11 cellular contexts compared by ENCODE assay signal in genomic region chr2:125867908-125868307, GRCh38.
"Had no signal": no experiment of that assay in that cellular context is flagged by ENCODE, and none has a peak within 500 bp of the region (broad histone marks: within the 10 kb centered on the region; RNA-seq: fewer than 3 reads in every experiment).

No MANE protein-coding gene starts in this region.

- H2AFZ ChIP-seq: GM23248, GM23338 had no signal

- H3K36me3 ChIP-seq: HAP-1 had no signal

- H3K27ac ChIP-seq: GM23248 had no signal

- H3K4me1 ChIP-seq: HAP-1 had no signal

- H3K9me3 Mint-ChIP-seq: GM23338 had no signal

- ATAC-seq: GM23338, HCT116 had no signal

- H3K4me3 ChIP-seq: GM23248, GM23338, HAP-1 had no signal

- FAIRE-seq: H1, H54 had no signal

- H3K27ac Mint-ChIP-seq: GM23338, H9, HFFc6 had no signal

- DNase-seq: GM23248, GOT3, H7, H9, HCEC 1CT, HFFc6 had no signal

- H3K9ac ChIP-seq: GM23248 had no signal

- H3K4me2 ChIP-seq: GM23338 had no signal
